In genomic region chr6:73309784-73310502, GRCh38 we compare ENCODE assay signal across 9 cellular contexts. TPM values are rescaled to one million over a fixed set of nuclear protein-coding genes. Genes with fewer than 3 reads are reported as not detected.
A peak's percentile ranks its signal among the peaks of the same experiment; 100 is the strongest.
DNase-seq lines count a peak whose midpoint lies in the region; ATAC-seq and TF ChIP-seq lines count a peak whose summit lies in the region.
"Had no signal": no experiment of that assay in that cellular context is flagged by ENCODE, and none has a peak within 500 bp of the region (broad histone marks: within the 10 kb centered on the region; RNA-seq: fewer than 3 reads in every experiment).

No MANE protein-coding gene starts in this region.

- H3K18ac ChIP-seq in trophoblast cell (ENCODE audit: low read length), result peak overlapping the region; percentile 68

- H3K4me3 Mint-ChIP-seq in activated naive CD4-positive, alpha-beta T cell treated with anti-CD3 and anti-CD28 coated beads, Interleukin-2, amount 10 ng/mL, durations not matched to agents 7 days and 5 days, result peak overlapping the region; percentile 83

- H3K79me1 ChIP-seq in trophoblast cell (ENCODE audit: low read length), result peaks cover 5% of the 10 kb centered on the region

- WGBS in trophoblast cell (ENCODE audit: extremely low coverage, insufficient coverage, insufficient read length), result no CpG with 5 or more reads among the region's 59 CpGs

- H3K36me3 ChIP-seq in trophoblast cell (ENCODE audit: control insufficient read depth in 1 of 2, insufficient read depth in 2 of 2, low read length in 2 of 2), result no peaks in the 10 kb centered on the region

- peak overlapping the region; percentile 76 for H3K4me3 ChIP-seq in trophoblast cell (ENCODE audit: low read depth, low read length)

- CTCF ChIA-PET in RWPE1 (lab: Yijun Ruan, JAX), result interaction anchor here (0.8 to 1.2 kb wide), 2 partner anchors 17 to 88 kb away, joined by 5 to 6 read pairs; no protein-coding TSS in a partner anchor
- CTCF ChIA-PET in activated naive CD4-positive, alpha-beta T cell treated with anti-CD3 and anti-CD28 coated beads, Interleukin-2, amount 10 ng/mL, durations not matched to agents 7 days and 5 days (lab: Charles Lee), result interaction anchor here (0.6 to 1.2 kb wide), 4 partner anchors 12 to 79 kb away, joined by 3 to 6 read pairs (median 4); no protein-coding TSS in a partner anchor

- H4K8ac ChIP-seq in trophoblast cell (ENCODE audit: low read depth, low read length), result peak overlapping the region; percentile 92

- no peak overlapping the region for H2BK12ac ChIP-seq in trophoblast cell (ENCODE audit: low read length)

- H3K4ac ChIP-seq in trophoblast cell (ENCODE audit: low read depth, low read length), result peak overlapping the region; percentile 1

- peaks cover 48% of the 10 kb centered on the region for H3K4me1 Mint-ChIP-seq in activated naive CD4-positive, alpha-beta T cell treated with anti-CD3 and anti-CD28 coated beads, Interleukin-2, amount 10 ng/mL, durations not matched to agents 7 days and 5 days

- peak overlapping the region; percentile 55 for H3K14ac ChIP-seq in trophoblast cell (ENCODE audit: low read length)

- H3K79me2 ChIP-seq in trophoblast cell (ENCODE audit: control insufficient read depth, insufficient read depth, low read length, poor library complexity), result peaks cover 2% of the 10 kb centered on the region

- H3K27me3 ChIP-seq in trophoblast cell (ENCODE audit: insufficient read depth, low read length), result no peaks in the 10 kb centered on the region

- peak overlapping the region; percentile 70 for H3K9ac ChIP-seq in trophoblast cell (ENCODE audit: low read length)

- peak overlapping the region; percentile 78 for H3K27ac Mint-ChIP-seq in activated naive CD4-positive, alpha-beta T cell treated with anti-CD3 and anti-CD28 coated beads, Interleukin-2, amount 10 ng/mL, durations not matched to agents 7 days and 5 days

- H3K27ac ChIP-seq in RWPE1, result peak overlapping the region; percentile 87
- H3K27ac ChIP-seq in trophoblast cell (ENCODE audit: low read depth, low read length), result no peak overlapping the region

- H3K4me1 ChIP-seq in trophoblast cell (ENCODE audit: control insufficient read depth in 1 of 2, insufficient read depth in 2 of 2, low read length in 2 of 2), result peaks cover 0 to 7% of the 10 kb centered on the region in 2 experiments

- no peak overlapping the region for H2BK120ac ChIP-seq in trophoblast cell (ENCODE audit: insufficient read depth, low read length, poor library complexity)

- DNase-seq in DMS53 treated with DMSO at 0.1 percent for 48 hours (lab: John Stamatoyannopoulos, UW; ENCODE audit: unreplicated experiment) (peak; percentile 63), HS-5 (ENCODE audit: low read depth) (peak; percentile 32), RWPE1 (ENCODE audit: low spot score) (peak; percentile 81), Right ventricle myocardium inferior (ENCODE audit: missing footprints) (peak; percentile 79), trophoblast cell (peak; percentile 11 to 31), ureter (ENCODE audit: low spot score) (peak; percentile 55)
- peak; percentile 66 for DNase-seq in activated naive CD4-positive, alpha-beta T cell treated with anti-CD3 and anti-CD28 coated beads, Interleukin-2, amount 10 ng/mL, durations not matched to agents 7 days and 5 days

- H3K27me3 Mint-ChIP-seq in activated naive CD4-positive, alpha-beta T cell treated with anti-CD3 and anti-CD28 coated beads, Interleukin-2, amount 10 ng/mL, durations not matched to agents 7 days and 5 days, result peaks cover 70% of the 10 kb centered on the region

- peaks cover 2% of the 10 kb centered on the region for H3K9me3 ChIP-seq in trophoblast cell (ENCODE audit: insufficient read depth, low read depth, low read length)

- H2BK5ac ChIP-seq in trophoblast cell (ENCODE audit: low read depth, low read length, poor library complexity), result peak overlapping the region; percentile 23

- peak overlapping the region; percentile 16 for H4K12ac ChIP-seq in trophoblast cell (ENCODE audit: low read depth, low read length)

- peak overlapping the region; percentile 45 for H4K91ac ChIP-seq in trophoblast cell (ENCODE audit: low read depth, low read length)

- intact Hi-C loops in Right ventricle myocardium inferior (cut with DNase I), result no loop called here

- ATAC-seq in GM21381 (IDR thresholded peaks at IDR 0.05; ENCODE audit: unreplicated experiment) (peak; percentile 98), Right ventricle myocardium inferior (peak; percentile 97)

- peaks cover 7% of the 10 kb centered on the region for H3K36me3 Mint-ChIP-seq in activated naive CD4-positive, alpha-beta T cell treated with anti-CD3 and anti-CD28 coated beads, Interleukin-2, amount 10 ng/mL, durations not matched to agents 7 days and 5 days

- POLR2A ChIA-PET in RWPE1 (lab: Yijun Ruan, JAX; ENCODE audit: low non-redundant PET), result interaction anchor here (0.5 to 1.0 kb wide), 3 partner anchors 46 to 212 kb away, joined by 3 read pairs; no protein-coding TSS in a partner anchor

- no peak overlapping the region for H2AK5ac ChIP-seq in trophoblast cell (ENCODE audit: low read length)

- peak overlapping the region; percentile 69 for H3K4me2 ChIP-seq in trophoblast cell (ENCODE audit: low read length)

- H2AFZ ChIP-seq in trophoblast cell (ENCODE audit: insufficient read depth, low read length, poor library complexity), result peak overlapping the region; percentile 34

- H3K9me3 Mint-ChIP-seq in activated naive CD4-positive, alpha-beta T cell treated with anti-CD3 and anti-CD28 coated beads, Interleukin-2, amount 10 ng/mL, durations not matched to agents 7 days and 5 days, result peaks cover 4% of the 10 kb centered on the region

- H3K23ac ChIP-seq in trophoblast cell (ENCODE audit: low read length), result no peak overlapping the region

- TF ChIP-seq CTCF in RWPE1 (conservative IDR thresholded peaks at IDR 0.05; ENCODE audit: low read depth), result peak; percentile 83

RNA-seq across cellular contexts. Expression of gene DPPA5, which starts 44.1 kb away (rescaled TPM):
- not detected for total RNA-seq in Right ventricle myocardium inferior
- not detected in 2 replicates for polyA plus RNA-seq in trophoblast cell (2013)
- total RNA-seq in ureter, result not detected
- total RNA-seq: temporal lobe had no signal

RNA-seq across cellular contexts. Expression of gene KHDC1, which starts 46.9 kb away (rescaled TPM):
- 1.2 TPM for total RNA-seq in Right ventricle myocardium inferior
- 2.2 and 2.4 TPM in 2 replicates for polyA plus RNA-seq in trophoblast cell (2013)
- total RNA-seq in ureter, result 1.5 TPM

RNA-seq across cellular contexts. Expression of gene KHDC3L, which starts 52.5 kb away (rescaled TPM):
- not detected for total RNA-seq in Right ventricle myocardium inferior
- polyA plus RNA-seq in trophoblast cell (2013), result not detected in 2 replicates
- not detected for total RNA-seq in ureter

RNA-seq across cellular contexts. Expression of gene OOEP, which starts 59.8 kb away (rescaled TPM):
- total RNA-seq in Right ventricle myocardium inferior, result not detected
- not detected in 2 replicates for polyA plus RNA-seq in trophoblast cell (2013)
- not detected for total RNA-seq in ureter
- total RNA-seq: temporal lobe had no signal

Comparison
In these comparisons a context has a peak if more than half of its experiments do, and no peak if none do; other contexts are left out.
1. DNase-seq: peak in every context shown above with its lines; median percentile 81 in RWPE1; 79 in Right ventricle myocardium inferior; 66 in activated naive CD4-positive, alpha-beta T cell treated with anti-CD3 and anti-CD28 coated beads, Interleukin-2, amount 10 ng/mL, durations not matched to agents 7 days and 5 days; 63 in DMS53 treated with DMSO at 0.1 percent for 48 hours; 55 in ureter; 32 in HS-5; 21 in trophoblast cell.